8 cellular contexts compared by ENCODE assay signal in genomic region chr22:39527481-39527961, GRCh38. TPM values are rescaled to one million over a fixed set of nuclear protein-coding genes. Genes with fewer than 3 reads are reported as not detected.
DNase-seq lines count a peak whose midpoint lies in the region; ATAC-seq, FAIRE-seq and TF ChIP-seq lines count a peak whose summit lies in the region.

No MANE protein-coding gene starts in this region.

- no peaks in the 10 kb centered on the region for H3K9me3 ChIP-seq in trophoblast cell (ENCODE audit: insufficient read depth, low read depth, low read length)

- DNase-seq in GM12892 (ENCODE audit: insufficient read length) (no peak), NCI-H2196 treated with DMSO at 0.1 percent for 48 hours (lab: John Stamatoyannopoulos, UW; ENCODE audit: unreplicated experiment) (peak; percentile 18), choroid plexus epithelial cell (ENCODE audit: low read depth) (peak; percentile 41), trophoblast cell (peak; percentile 85 to 93), middle frontal gyrus (ENCODE audit: extremely low spot score, low spot score) (no peak), glomerular visceral epithelial cell (ENCODE audit: extremely low spot score) (no peak)

- no peak overlapping the region for H2BK5ac ChIP-seq in trophoblast cell (ENCODE audit: low read depth, low read length, poor library complexity)

- TF ChIP-seq CTCF in choroid plexus epithelial cell (conservative IDR thresholded peaks at IDR 0.05; ENCODE audit: low read depth, low read length), result no peak

- H3K4me3 ChIP-seq in choroid plexus epithelial cell (ENCODE audit: low read depth, low read length) (no peak overlapping the region), trophoblast cell (ENCODE audit: low read depth, low read length) (no peak overlapping the region)

- H3K79me2 ChIP-seq in trophoblast cell (ENCODE audit: control insufficient read depth, insufficient read depth, low read length, poor library complexity), result peaks cover 11% of the 10 kb centered on the region

- no peak overlapping the region for H3K18ac ChIP-seq in trophoblast cell (ENCODE audit: low read length)

- no peak overlapping the region for H3K14ac ChIP-seq in trophoblast cell (ENCODE audit: low read length)

- H3K27me3 ChIP-seq in trophoblast cell (ENCODE audit: insufficient read depth, low read length), result no peaks in the 10 kb centered on the region

- no peak overlapping the region for H3K9ac ChIP-seq in trophoblast cell (ENCODE audit: low read length)

- H3K4ac ChIP-seq in trophoblast cell (ENCODE audit: low read depth, low read length), result no peak overlapping the region

- peaks cover 38 to 48% of the 10 kb centered on the region in 2 experiments for H3K36me3 ChIP-seq in trophoblast cell (ENCODE audit: control insufficient read depth in 1 of 2, insufficient read depth in 2 of 2, low read length in 2 of 2)

- H2AFZ ChIP-seq in trophoblast cell (ENCODE audit: insufficient read depth, low read length, poor library complexity), result no peak overlapping the region

- ATAC-seq in HG03039 (IDR thresholded peaks at IDR 0.05; ENCODE audit: unreplicated experiment) (no peak), GM19035 (IDR thresholded peaks at IDR 0.05; ENCODE audit: unreplicated experiment) (no peak)

- no peak for TF ChIP-seq POLR2A in GM12892 (IDR thresholded peaks at IDR 0.05; ENCODE audit: low read depth, low read length)

- H2BK12ac ChIP-seq in trophoblast cell (ENCODE audit: low read length), result no peak overlapping the region

- WGBS in trophoblast cell (ENCODE audit: extremely low coverage, insufficient coverage, insufficient read length), result no CpG with 5 or more reads among the region's 6 CpGs

- H3K79me1 ChIP-seq in trophoblast cell (ENCODE audit: low read length), result peaks cover 8% of the 10 kb centered on the region

- H4K8ac ChIP-seq in trophoblast cell (ENCODE audit: low read depth, low read length), result no peak overlapping the region

- H3K4me2 ChIP-seq in trophoblast cell (ENCODE audit: low read length), result no peak overlapping the region

- no peak overlapping the region for H2AK5ac ChIP-seq in trophoblast cell (ENCODE audit: low read length)

- H3K23ac ChIP-seq in trophoblast cell (ENCODE audit: low read length), result no peak overlapping the region

- no peak overlapping the region for H4K12ac ChIP-seq in trophoblast cell (ENCODE audit: low read depth, low read length)

- H3K27ac ChIP-seq in trophoblast cell (ENCODE audit: low read depth, low read length), result peak overlapping the region; percentile 30

- peak; percentile 36 for FAIRE-seq in GM12892 (lab: Jason Lieb, UNC)

- no peak overlapping the region for H2BK120ac ChIP-seq in trophoblast cell (ENCODE audit: insufficient read depth, low read length, poor library complexity)

- H4K91ac ChIP-seq in trophoblast cell (ENCODE audit: low read depth, low read length), result no peak overlapping the region

- peaks cover 9 to 32% of the 10 kb centered on the region in 2 experiments for H3K4me1 ChIP-seq in trophoblast cell (ENCODE audit: control insufficient read depth in 1 of 2, insufficient read depth in 2 of 2, low read length in 2 of 2)

RNA-seq across cellular contexts. Expression of gene RPS19BP1, which starts 5.0 kb away (rescaled TPM):
- 46.3 TPM for polyA plus RNA-seq in GM12892 (2012; ENCODE audit: missing spikeins)
- 87.1 and 87.7 TPM in 2 replicates for polyA plus RNA-seq in trophoblast cell (2013)

RNA-seq across cellular contexts. Expression of gene ATF4, which starts 7.2 kb away (rescaled TPM):
- polyA plus RNA-seq in GM12892 (2012; ENCODE audit: missing spikeins), result 330 TPM
- polyA plus RNA-seq in trophoblast cell (2013), result 602 and 615 TPM in 2 replicates

RNA-seq across cellular contexts. Expression of gene MIEF1, which starts 25.4 kb away (rescaled TPM):
- 15.2 TPM for polyA plus RNA-seq in GM12892 (2012; ENCODE audit: missing spikeins)
- 26.5 and 27.5 TPM in 2 replicates for polyA plus RNA-seq in trophoblast cell (2013)

RNA-seq across cellular contexts. Expression of gene CACNA1I, which starts 43.0 kb away (rescaled TPM):
- polyA plus RNA-seq in GM12892 (2012; ENCODE audit: missing spikeins), result not detected
- polyA plus RNA-seq in trophoblast cell (2013), result 0.08 and 0.10 TPM in 2 replicates

Comparison
In these comparisons a context has a peak if more than half of its experiments do, and no peak if none do; other contexts are left out.
1. DNase-seq: peak in NCI-H2196 treated with DMSO at 0.1 percent for 48 hours (single experiment), choroid plexus epithelial cell (single experiment) and trophoblast cell (2 of 2); none in GM12892 (single experiment), middle frontal gyrus (single experiment) and glomerular visceral epithelial cell (single experiment).